ENCODE assay signal across 18 cellular contexts in genomic region chr2:65937379-65938160, GRCh38.
"Had no signal": no experiment of that assay in that cellular context is flagged by ENCODE, and none has a peak within 500 bp of the region (broad histone marks: within the 10 kb centered on the region; RNA-seq: fewer than 3 reads in every experiment).

No MANE protein-coding gene starts in this region.

- FAIRE-seq: endometrium, frontal cortex, islet of Langerhans had no signal

- H3K9me3 ChIP-seq: esophagus muscularis mucosa, heart left ventricle, mucosa of descending colon, right atrium auricular region, spleen had no signal

- H3K36me3 Mint-ChIP-seq: activated naive CD4-positive, alpha-beta T cell treated with anti-CD3 and anti-CD28 coated beads, Interleukin-2, amount 50 U/mL, for 24 hours had no signal

- H3K27me3 Mint-ChIP-seq: activated CD4-positive, alpha-beta T cell treated with anti-CD3 and anti-CD28 coated beads, Interleukin-2, amount 10 ng/mL, durations not matched to agents 7 days and 5 days had no signal

- H3K36me3 ChIP-seq: esophagus muscularis mucosa, heart left ventricle, right atrium auricular region, spleen had no signal

- H3K27ac Mint-ChIP-seq: activated B cell treated with CpG ODN at 0.5 μM for 24 hours; activated CD4-positive, alpha-beta T cell treated with anti-CD3 and anti-CD28 coated beads, Interleukin-2, amount 10 ng/mL, durations not matched to agents 7 days and 5 days; activated naive CD4-positive, alpha-beta T cell treated with anti-CD3 and anti-CD28 coated beads, Interleukin-2, amount 50 U/mL, for 24 hours; T-helper 17 cell had no signal

- H3K4me1 ChIP-seq: esophagus muscularis mucosa, heart left ventricle, right atrium auricular region, spleen had no signal

- H3K27ac ChIP-seq: esophagus muscularis mucosa, heart left ventricle, right atrium auricular region, spleen had no signal

- H3K4me3 Mint-ChIP-seq: activated B cell treated with CpG ODN at 0.5 μM for 24 hours; activated CD4-positive, alpha-beta T cell treated with anti-CD3 and anti-CD28 coated beads, Interleukin-2, amount 10 ng/mL, durations not matched to agents 7 days and 5 days; activated naive CD4-positive, alpha-beta T cell treated with anti-CD3 and anti-CD28 coated beads, Interleukin-2, amount 50 U/mL, for 24 hours; naive thymus-derived CD8-positive, alpha-beta T cell; T-helper 17 cell had no signal

- H3K4me3 ChIP-seq: esophagus muscularis mucosa, heart left ventricle, mucosa of descending colon, right atrium auricular region, spleen had no signal

- ATAC-seq: heart left ventricle; left lobe of liver; mucosa of descending colon; naive thymus-derived CD8-positive, alpha-beta T cell; T-helper 17 cell had no signal

- H3K27me3 ChIP-seq: right atrium auricular region had no signal

- DNase-seq: activated B cell treated with CpG ODN at 0.5 μM for 24 hours; activated CD4-positive, alpha-beta T cell treated with anti-CD3 and anti-CD28 coated beads, Interleukin-2, amount 10 ng/mL, durations not matched to agents 7 days and 5 days; activated T-cell treated with anti-CD3 and anti-CD28 coated beads, Interleukin-2, amount 50 U/mL, for 1 hour; amygdala; heart left ventricle; mucosa of descending colon; naive thymus-derived CD8-positive, alpha-beta T cell; spleen; stimulated activated CD4-positive, alpha-beta T cell treated with anti-CD3 and anti-CD28 coated beads, Interleukin-1b, Interleukin-23, amount 100 ng/mL, for 48 hours; stimulated activated naive CD4-positive, alpha-beta T cell treated with Interleukin-2 at 50 U/mL for 16 hours; T-helper 17 cell had no signal

- H3K4me1 Mint-ChIP-seq: activated B cell treated with CpG ODN at 0.5 μM for 24 hours; activated CD4-positive, alpha-beta T cell treated with anti-CD3 and anti-CD28 coated beads, Interleukin-2, amount 10 ng/mL, durations not matched to agents 7 days and 5 days; activated naive CD4-positive, alpha-beta T cell treated with anti-CD3 and anti-CD28 coated beads, Interleukin-2, amount 50 U/mL, for 24 hours; naive thymus-derived CD8-positive, alpha-beta T cell; T-helper 17 cell had no signal

- H3K9me3 Mint-ChIP-seq: activated B cell treated with CpG ODN at 0.5 μM for 24 hours; activated CD4-positive, alpha-beta T cell treated with anti-CD3 and anti-CD28 coated beads, Interleukin-2, amount 10 ng/mL, durations not matched to agents 7 days and 5 days; activated naive CD4-positive, alpha-beta T cell treated with anti-CD3 and anti-CD28 coated beads, Interleukin-2, amount 50 U/mL, for 24 hours had no signal
